ENCODE assay signal across 9 cellular contexts in genomic region chr22:42937164-42937854, GRCh38.
DNase-seq lines count a peak whose midpoint lies in the region; ATAC-seq and TF ChIP-seq lines count a peak whose summit lies in the region.
"Had no signal": no experiment of that assay in that cellular context is flagged by ENCODE, and none has a peak within 500 bp of the region (broad histone marks: within the 10 kb centered on the region; RNA-seq: fewer than 3 reads in every experiment).

No MANE protein-coding gene starts in this region.

- H3K4me3 ChIP-seq in RWPE2 (ENCODE audit: severe bottlenecking): no peak overlapping the region
- H3K4me3 ChIP-seq in cardiac fibroblast (replicated peaks in 1 of 2; ENCODE audit: low read depth in 2 of 2, low read length in 2 of 2): no peak overlapping the region
- no peak overlapping the region for H3K4me3 ChIP-seq in mucosa of descending colon
- no peak overlapping the region for H3K4me3 ChIP-seq in upper lobe of right lung
- H3K4me3 ChIP-seq: cardiac muscle cell had no signal

- H3K27ac ChIP-seq in RWPE2 (ENCODE audit: poor library complexity, severe bottlenecking) (peak overlapping the region; percentile 83), upper lobe of right lung (peak overlapping the region; percentile 67)
- H3K27ac ChIP-seq: cardiac muscle cell had no signal

- no peaks in the 10 kb centered on the region for H3K9me3 ChIP-seq in RWPE2 (ENCODE audit: severe bottlenecking)
- no peaks in the 10 kb centered on the region for H3K9me3 ChIP-seq in mucosa of descending colon
- H3K9me3 ChIP-seq in upper lobe of right lung: no peaks in the 10 kb centered on the region

- TF ChIP-seq CTCF in RWPE2 (IDR thresholded peaks at IDR 0.05; ENCODE audit: poor library complexity, severe bottlenecking) (no peak), cardiac fibroblast (IDR thresholded peaks at IDR 0.05; ENCODE audit: low read depth, low read length) (no peak), mucosa of descending colon (IDR thresholded peaks at IDR 0.05) (no peak), upper lobe of right lung (IDR thresholded peaks at IDR 0.05) (no peak)

- H3K36me3 ChIP-seq in RWPE2 (ENCODE audit: low read depth) (no peaks in the 10 kb centered on the region), mucosa of descending colon (ENCODE audit: low read depth) (no peaks in the 10 kb centered on the region), upper lobe of right lung (no peaks in the 10 kb centered on the region)
- H3K36me3 ChIP-seq: cardiac muscle cell had no signal

- no peaks in the 10 kb centered on the region for H3K27me3 ChIP-seq in RWPE2 (ENCODE audit: insufficient read depth, poor library complexity, severe bottlenecking)
- no peaks in the 10 kb centered on the region for H3K27me3 ChIP-seq in upper lobe of right lung
- H3K27me3 ChIP-seq: cardiac muscle cell had no signal

- DNase-seq in AG08395 (ENCODE audit: low spot score) (peak; percentile 76), RWPE2 (ENCODE audit: low spot score) (peak; percentile 79), cardiac fibroblast (ENCODE audit: low read depth in 2 of 2) (peak; percentile 66 to 87), mucosa of descending colon (peak; percentile 63 to 78 (median 65)), upper lobe of right lung (peak; percentile 80), NCI-H2227 (lab: John Stamatoyannopoulos, UW; ENCODE audit: unreplicated experiment) (no peak), putamen (ENCODE audit: low spot score) (no peak)

- H3K4me1 ChIP-seq in RWPE2 (ENCODE audit: insufficient read depth, poor library complexity, severe bottlenecking) (peaks cover 67% of the 10 kb centered on the region), mucosa of descending colon (ENCODE audit: low read depth) (peaks cover 57% of the 10 kb centered on the region), upper lobe of right lung (peaks cover 71% of the 10 kb centered on the region)

- intact Hi-C loops in mucosa of descending colon (cut with DNase I, micrococcal nuclease) (no loop called here), upper lobe of right lung (cut with DNase I) (no loop called here)

- peak; percentile 46 for ATAC-seq in GM21717 (IDR thresholded peaks at IDR 0.05; ENCODE audit: unreplicated experiment)
- peak; percentile 81 for ATAC-seq in RWPE2 (ENCODE audit: low read depth)
- peak; percentile 81 for ATAC-seq in mucosa of descending colon
- ATAC-seq in upper lobe of right lung: peak; percentile 86

Comparison
In these comparisons a context has a peak if more than half of its experiments do, and no peak if none do; other contexts are left out.
1. DNase-seq: peak in AG08395 (single experiment), RWPE2 (single experiment), cardiac fibroblast (2 of 2), mucosa of descending colon (3 of 3) and upper lobe of right lung (single experiment); none in NCI-H2227 (single experiment) and putamen (single experiment).
2. Peak in every context shown above with its lines, with median percentiles within 50 percentile points of each other: ATAC-seq.